ENCODE assay signal across 8 cellular contexts in the genomic region with DNA sequence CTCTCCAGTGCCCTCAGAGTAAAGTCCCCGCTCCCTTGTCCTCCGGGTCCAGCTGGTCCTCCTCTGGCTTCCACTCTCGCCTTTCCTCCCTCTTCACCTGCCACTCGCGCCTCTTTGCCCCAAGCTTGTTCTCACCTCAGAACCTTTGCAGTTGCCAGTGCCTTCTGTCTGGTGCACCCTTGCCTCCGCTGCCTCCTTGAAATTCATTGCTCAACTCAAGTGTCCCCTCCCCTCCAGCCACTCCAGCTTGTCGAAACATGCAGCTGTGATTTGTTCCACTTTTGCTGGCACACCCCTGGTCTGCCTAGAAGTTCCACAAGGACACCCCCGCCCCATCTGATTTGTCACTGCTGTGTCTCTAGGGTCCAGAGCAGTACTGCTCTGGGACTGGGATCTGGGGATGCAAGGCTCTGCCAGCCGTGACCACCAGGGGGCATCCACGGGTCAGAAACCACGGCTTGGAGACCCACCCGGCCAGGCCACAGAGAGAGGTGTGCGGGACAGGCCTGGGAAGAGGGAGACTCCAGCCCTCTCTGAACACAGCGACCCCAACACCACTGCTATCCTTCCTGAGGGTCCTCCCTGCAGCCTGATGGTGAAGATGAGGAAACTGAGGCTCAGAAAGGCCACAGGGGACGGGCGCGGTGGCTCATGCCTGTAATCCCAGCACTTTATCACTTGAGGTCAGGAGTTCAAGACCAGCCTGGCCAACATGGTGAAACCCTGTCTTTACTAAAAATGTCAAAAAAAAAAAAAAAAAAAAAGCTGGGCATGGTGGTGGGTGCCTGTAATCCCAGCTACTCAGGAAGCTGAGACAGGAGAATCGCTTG.
DNase-seq lines count a peak whose midpoint lies in the region; ATAC-seq and TF ChIP-seq lines count a peak whose summit lies in the region.

No MANE protein-coding gene starts in this region.

- peak; percentile 36 to 51 for DNase-seq in NCI-H2081 (lab: John Stamatoyannopoulos, UW)
- no peak for DNase-seq in NCI-H2081 treated with DMSO at 0.1 percent for 48 hours (lab: John Stamatoyannopoulos, UW)
- peak; percentile 55 for DNase-seq in NCI-H2107 (lab: John Stamatoyannopoulos, UW)
- peak; percentile 16 for DNase-seq in brain pericyte (ENCODE audit: low read depth, low spot score)
- peak; percentile 80 for DNase-seq in iPS DF 6.9 (ENCODE audit: low read depth, low spot score)
- DNase-seq in stimulated activated CD4-positive, alpha-beta T cell treated with anti-CD3 and anti-CD28 coated beads, Interleukin-12 subunit alpha, Interleukin-12 subunit beta, amount 100 ng/mL, for 24 hours (ENCODE audit: low read depth in 2 of 2): peak; percentile 68 to 86

- H3K27me3 ChIP-seq in iPS DF 6.9 (ENCODE audit: control insufficient read depth, insufficient read depth, low read length): no peaks in the 10 kb centered on the region

- H3K36me3 ChIP-seq in iPS DF 6.9 (ENCODE audit: control insufficient read depth, insufficient read depth, low read length): no peaks in the 10 kb centered on the region

- no peak overlapping the region for H3K27ac ChIP-seq in iPS DF 6.9 (ENCODE audit: low read length)

- H3K4me3 ChIP-seq in WI38 (ENCODE audit: low read depth, low read length) (no peak overlapping the region), iPS DF 6.9 (ENCODE audit: low read length) (no peak overlapping the region)

- no peaks in the 10 kb centered on the region for H3K9me3 ChIP-seq in iPS DF 6.9 (ENCODE audit: control insufficient read depth, insufficient read depth, low read length)

- TF ChIP-seq CTCF in WI38 (IDR thresholded peaks at IDR 0.05; ENCODE audit: low read depth, low read length): peak; percentile 85

- H3K4me1 ChIP-seq in iPS DF 6.9 (ENCODE audit: control insufficient read depth, insufficient read depth, low read length): no peaks in the 10 kb centered on the region

- WGBS in iPS DF 6.9 (ENCODE audit: insufficient coverage, insufficient read length): no CpG with 5 or more reads among the region's 18 CpGs

- ATAC-seq in GM18909 (IDR thresholded peaks at IDR 0.05; ENCODE audit: poor library complexity, unreplicated experiment): no peak
